In genomic region chr7:56051053-56051338, GRCh38 we compare ENCODE assay signal across 1 cellular context.
TF ChIP-seq lines count a peak whose summit lies in the region.

No MANE protein-coding gene starts in this region.

TF ChIP-seq in IMR-90, 13 proteins besides CTCF, POLR2A, EP300 and RAD21:
- no peak for TF ChIP-seq CHD1 (IDR thresholded peaks at IDR 0.05; ENCODE audit: low read depth, low read length)
- no peak for TF ChIP-seq ELK1 (IDR thresholded peaks at IDR 0.05; ENCODE audit: borderline replicate concordance, low read depth, low read length)
- TF ChIP-seq MAZ (IDR thresholded peaks at IDR 0.05; ENCODE audit: borderline replicate concordance, low read depth, low read length), result no peak
- no peak for TF ChIP-seq CEBPB (IDR thresholded peaks at IDR 0.05; ENCODE audit: low read depth, low read length)
- no peak for TF ChIP-seq BHLHE40 (IDR thresholded peaks at IDR 0.05; ENCODE audit: low read depth, low read length)
- TF ChIP-seq RCOR1 (IDR thresholded peaks at IDR 0.05; ENCODE audit: insufficient replicate concordance, low read length), result no peak
- no peak for TF ChIP-seq MXI1 (IDR thresholded peaks at IDR 0.05; ENCODE audit: borderline replicate concordance, low read depth, low read length)
- TF ChIP-seq RFX5 (IDR thresholded peaks at IDR 0.05; ENCODE audit: low read depth, low read length), result no peak
- no peak for TF ChIP-seq SMC3 (IDR thresholded peaks at IDR 0.05; ENCODE audit: low read depth, low read length)
- no peak for TF ChIP-seq NFE2L2 (IDR thresholded peaks at IDR 0.05; ENCODE audit: low read depth, low read length)
- no peak for TF ChIP-seq USF2 (IDR thresholded peaks at IDR 0.05; ENCODE audit: low read depth, low read length)
- TF ChIP-seq FOS (IDR thresholded peaks at IDR 0.05; ENCODE audit: low read depth, low read length), result no peak
- no peak for TF ChIP-seq MAFK (IDR thresholded peaks at IDR 0.05; ENCODE audit: low read depth, low read length)
